1 cellular context compared by ENCODE assay signal in genomic region chr2:54599914-54600313, GRCh38.
TF ChIP-seq lines count a peak whose summit lies in the region.

No MANE protein-coding gene starts in this region.

TF ChIP-seq in GM23338, 12 proteins besides CTCF, POLR2A, EP300 and RAD21 (continued from another document):
- no peak for TF ChIP-seq ZNF462 (CRISPR knock-in tag; IDR thresholded peaks at IDR 0.05)
